23 cellular contexts compared by ENCODE assay signal in genomic region chr21:45844181-45844580, GRCh38.
DNase-seq lines count a peak whose midpoint lies in the region; ATAC-seq, FAIRE-seq and TF ChIP-seq lines count a peak whose summit lies in the region.
"Had no signal": no experiment of that assay in that cellular context is flagged by ENCODE, and none has a peak within 500 bp of the region (broad histone marks: within the 10 kb centered on the region; RNA-seq: fewer than 3 reads in every experiment).

No MANE protein-coding gene starts in this region.

- H3K36me3 Mint-ChIP-seq in endodermal cell (ENCODE audit: low read depth), result peaks cover 2% of the 10 kb centered on the region

- H3K4me3 ChIP-seq in HepG2 (replicated peaks in 1 of 3; ENCODE audit: insufficient read depth in 1 of 3, low read depth in 2 of 3, low read length in 3 of 3), result no peak overlapping the region
- H3K4me3 ChIP-seq in right lobe of liver, result no peak overlapping the region
- H3K4me3 ChIP-seq in endodermal cell (ENCODE audit: low read length), result no peak overlapping the region
- H3K4me3 ChIP-seq: BLaER1, GM12878, GM23248, SJSA1 had no signal

- 6% methylated on average over 3 of the region's 8 CpGs for WGBS in HepG2 (ENCODE audit: low lambda C conversion rate)
- WGBS in right lobe of liver (ENCODE audit: insufficient coverage, low coverage, low lambda C conversion rate, missing lambda C conversion rate), result 67% methylated on average over 5 of the region's 8 CpGs
- 89 to 100% methylated on average over 3 to 8 of the region's 8 CpGs for WGBS in endodermal cell (ENCODE audit: insufficient coverage in 1 of 2, insufficient read length in 1 of 2), 2 experiments

- intact Hi-C loops in HepG2 (cut with micrococcal nuclease; ENCODE audit: unreplicated experiment), result no loop called here
- intact Hi-C loops in right lobe of liver (cut with DNase I), result no loop called here
- intact Hi-C loops in posterior vena cava (cut with DNase I), result no loop called here

- no peaks in the 10 kb centered on the region for H3K4me1 Mint-ChIP-seq in endodermal cell

- no peaks in the 10 kb centered on the region for H3K79me2 ChIP-seq in HepG2 (ENCODE audit: insufficient read depth, low read length)

- no peak for TF ChIP-seq RAD21 in HepG2 (CRISPR knock-in tag; IDR thresholded peaks at IDR 0.05)

- in situ Hi-C loops in HepG2 (cut with HindIII; ENCODE audit: extremely low pct_ligation_motif_present, low pct_unique_long_range_greater_than_20kb), result no loop called here

- H2AFZ ChIP-seq in HepG2 (ENCODE audit: low read length), result no peak overlapping the region
- H2AFZ ChIP-seq: GM23248 had no signal

- no peak overlapping the region for H3K4me3 Mint-ChIP-seq in endodermal cell
- H3K4me3 Mint-ChIP-seq: CD4-positive, alpha-beta T cell had no signal

- H3K9me3 Mint-ChIP-seq in endodermal cell, result peaks cover 25% of the 10 kb centered on the region
- H3K9me3 Mint-ChIP-seq: CD4-positive, alpha-beta T cell had no signal

- H3K27me3 Mint-ChIP-seq in endodermal cell (ENCODE audit: insufficient read depth), result no peaks in the 10 kb centered on the region
- H3K27me3 Mint-ChIP-seq: CD4-positive, alpha-beta T cell had no signal

- H3K4me1 ChIP-seq in HepG2 (ENCODE audit: insufficient read depth, low read length) (no peaks in the 10 kb centered on the region), right lobe of liver (no peaks in the 10 kb centered on the region), endodermal cell (ENCODE audit: control insufficient read depth, insufficient read depth, low read length) (no peaks in the 10 kb centered on the region)

- H3K9me3 ChIP-seq in HepG2 (ENCODE audit: low read length) (peaks cover 18% of the 10 kb centered on the region), right lobe of liver (peaks cover 0 to 4% (median 0%) of the 10 kb centered on the region in 4 donors), endodermal cell (ENCODE audit: control insufficient read depth, low read length) (peaks cover 14% of the 10 kb centered on the region)

- no peaks in the 10 kb centered on the region for H4K20me1 ChIP-seq in HepG2 (ENCODE audit: insufficient read depth, low read length)

- H3K27me3 ChIP-seq in HepG2 (ENCODE audit: control insufficient read depth in 1 of 2, insufficient read depth in 2 of 2, low read length in 2 of 2) (peaks cover 2 to 20% of the 10 kb centered on the region in 2 experiments; a peak in 1 of 5 replicates), right lobe of liver (no peaks in the 10 kb centered on the region), endodermal cell (ENCODE audit: control insufficient read depth, insufficient read depth, low read length, poor library complexity, severe bottlenecking) (no peaks in the 10 kb centered on the region)
- H3K27me3 ChIP-seq: BLaER1, SJSA1 had no signal

- TF ChIP-seq EP300 in HepG2 (IDR thresholded peaks at IDR 0.05; ENCODE audit: low read depth in 2 of 2, low read length in 2 of 2) (no peak), HepG2 (CRISPR knock-in tag; IDR thresholded peaks at IDR 0.05; ENCODE audit: borderline replicate concordance) (no peak)

- ATAC-seq in HepG2, result no peak
- ATAC-seq in right lobe of liver, result no peak
- ATAC-seq in GM19455 (IDR thresholded peaks at IDR 0.05; ENCODE audit: unreplicated experiment), result no peak
- no peak for ATAC-seq in GM18907 (IDR thresholded peaks at IDR 0.05; ENCODE audit: unreplicated experiment)
- ATAC-seq: GM12878, Panc1 had no signal

- FAIRE-seq in HepG2 (lab: Jason Lieb, UNC), result no peak
- FAIRE-seq: GM12878 had no signal

- TF ChIP-seq CTCF in HepG2 (CRISPR knock-in tag; IDR thresholded peaks at IDR 0.05) (no peak), right lobe of liver (IDR thresholded peaks at IDR 0.05) (no peak), endodermal cell (conservative IDR thresholded peaks at IDR 0.05) (no peak)

- no peak overlapping the region for H3K4me2 ChIP-seq in HepG2 (ENCODE audit: low read depth, low read length)
- H3K4me2 ChIP-seq: KMS-11 had no signal

- no TSS peak for BruUV-seq in HepG2 (replicated peaks; lab: Mats Ljungman, UMichigan)

- no peak for TF ChIP-seq POLR2A in HepG2 (IDR thresholded peaks at IDR 0.05; ENCODE audit: insufficient read depth in 1 of 2, low read depth in 2 of 2, low read length in 2 of 2)
- TF ChIP-seq POLR2A in right lobe of liver (IDR thresholded peaks at IDR 0.05), result no peak

- DNase-seq in HepG2 (ENCODE audit: low spot score) (no peak), right lobe of liver (no peak), endodermal cell (peak; percentile 33), posterior vena cava (ENCODE audit: low spot score) (peak; percentile 63), NCI-H2171 treated with DMSO at 0.1 percent for 48 hours (lab: John Stamatoyannopoulos, UW) (no peak)
- DNase-seq: COR-L47, DMS79 treated with DMSO at 0.1 percent for 48 hours, GM23248, HCEC 1CT, NCI-H1105, NCI-H146, NCI-H2029, NCI-H226, NCI-H510A treated with DMSO at 0.1 percent for 48 hours, NCI-H748 treated with DMSO at 0.1 percent for 48 hours had no signal

- H3K9ac ChIP-seq in HepG2 (ENCODE audit: insufficient read depth, low read depth, low read length), result no peak overlapping the region
- H3K9ac ChIP-seq in endodermal cell (ENCODE audit: extremely low read depth, low read length, poor library complexity, severe bottlenecking), result no peak overlapping the region
- H3K9ac ChIP-seq: BLaER1, GM23248, KMS-11 had no signal

- POLR2A ChIA-PET in HepG2 (lab: Yijun Ruan, JAX), result no interaction called here

- H3K27ac Mint-ChIP-seq in endodermal cell, result no peak overlapping the region
- H3K27ac Mint-ChIP-seq: CD4-positive, alpha-beta T cell had no signal

- no peaks in the 10 kb centered on the region for H3K36me3 ChIP-seq in HepG2 (replicated peaks in 1 of 2; ENCODE audit: control insufficient read depth in 1 of 2, insufficient read depth in 2 of 2, low read length in 2 of 2)
- H3K36me3 ChIP-seq in right lobe of liver, result no peaks in the 10 kb centered on the region
- no peaks in the 10 kb centered on the region for H3K36me3 ChIP-seq in endodermal cell (ENCODE audit: control insufficient read depth, insufficient read depth, low read length)
- H3K36me3 ChIP-seq: SJSA1 had no signal

- H3K27ac ChIP-seq in HepG2 (ENCODE audit: extremely low read length, insufficient read depth, low read length), result no peak overlapping the region
- no peak overlapping the region for H3K27ac ChIP-seq in right lobe of liver
- H3K27ac ChIP-seq in endodermal cell (ENCODE audit: low read depth, low read length), result no peak overlapping the region
- H3K27ac ChIP-seq: BLaER1, GM23248, KMS-11, SJSA1 had no signal

- CTCF ChIA-PET in HepG2 (lab: Yijun Ruan, JAX; ENCODE audit: low intra/inter-chr PET ratio, low total read pairs), result no interaction called here

TF ChIP-seq in HepG2, 621 proteins besides CTCF, POLR2A, EP300 and RAD21:
- no peak for TF ChIP-seq TBL1XR1 (IDR thresholded peaks at IDR 0.05; ENCODE audit: borderline replicate concordance, low read length, partially characterized antibody)
- peak; percentile 22; the same call in 1 of the 2 replicates for TF ChIP-seq HNF4A (CRISPR knock-in tag; IDR thresholded peaks at IDR 0.05)

Comparison
In these comparisons a context has a peak if more than half of its experiments do, and no peak if none do; other contexts are left out.
1. DNase-seq: peak in endodermal cell (single experiment) and posterior vena cava (single experiment); none in HepG2 (single experiment), right lobe of liver (0 of 3) and NCI-H2171 treated with DMSO at 0.1 percent for 48 hours (single experiment).